Comparison of ENCODE assay signal across 1 cellular context in the genomic region with DNA sequence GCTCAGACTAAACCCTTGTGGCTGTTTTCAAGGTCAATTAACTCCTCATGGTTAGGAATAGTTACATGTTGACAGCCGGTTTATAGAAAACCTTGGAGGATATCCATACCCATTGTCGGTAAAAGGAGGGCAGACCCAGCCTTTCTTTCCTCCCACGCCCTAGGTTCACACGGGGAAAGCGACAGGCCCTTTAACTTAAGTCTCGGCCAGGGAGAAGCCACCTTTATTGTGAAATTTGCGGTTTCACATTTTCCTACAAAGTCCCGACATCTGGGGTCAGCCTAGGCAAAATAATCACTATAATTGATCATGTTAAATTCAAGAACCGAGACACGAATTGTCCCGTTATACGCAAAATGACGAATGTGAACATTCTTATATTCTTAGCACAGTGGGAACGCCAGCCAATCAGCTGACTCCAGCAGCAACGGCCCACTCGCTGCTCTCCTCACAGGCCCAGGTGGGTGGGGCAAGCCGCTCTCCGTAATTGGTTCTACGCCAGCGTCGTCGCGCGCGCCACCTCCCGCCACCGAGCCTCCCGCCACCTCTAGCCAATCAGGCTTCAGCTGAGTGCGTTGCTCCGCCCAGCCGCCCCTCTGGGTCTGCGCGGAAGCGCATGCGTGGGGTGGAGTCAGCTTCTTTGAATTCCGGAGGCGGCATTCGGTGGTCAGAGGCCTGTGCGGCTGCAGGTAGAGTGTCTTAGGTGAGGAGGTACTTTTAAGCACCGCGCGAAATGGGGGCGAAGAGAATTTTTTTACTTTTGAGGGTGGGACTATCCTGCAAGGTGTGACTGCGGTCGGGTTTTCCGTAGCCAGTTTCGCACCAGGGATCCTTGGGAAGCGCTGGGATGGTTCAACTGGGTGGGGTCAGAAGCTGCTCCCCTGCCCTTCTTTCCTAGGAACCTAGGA.
TF ChIP-seq lines count a peak whose summit lies in the region.

A gene with protein sequence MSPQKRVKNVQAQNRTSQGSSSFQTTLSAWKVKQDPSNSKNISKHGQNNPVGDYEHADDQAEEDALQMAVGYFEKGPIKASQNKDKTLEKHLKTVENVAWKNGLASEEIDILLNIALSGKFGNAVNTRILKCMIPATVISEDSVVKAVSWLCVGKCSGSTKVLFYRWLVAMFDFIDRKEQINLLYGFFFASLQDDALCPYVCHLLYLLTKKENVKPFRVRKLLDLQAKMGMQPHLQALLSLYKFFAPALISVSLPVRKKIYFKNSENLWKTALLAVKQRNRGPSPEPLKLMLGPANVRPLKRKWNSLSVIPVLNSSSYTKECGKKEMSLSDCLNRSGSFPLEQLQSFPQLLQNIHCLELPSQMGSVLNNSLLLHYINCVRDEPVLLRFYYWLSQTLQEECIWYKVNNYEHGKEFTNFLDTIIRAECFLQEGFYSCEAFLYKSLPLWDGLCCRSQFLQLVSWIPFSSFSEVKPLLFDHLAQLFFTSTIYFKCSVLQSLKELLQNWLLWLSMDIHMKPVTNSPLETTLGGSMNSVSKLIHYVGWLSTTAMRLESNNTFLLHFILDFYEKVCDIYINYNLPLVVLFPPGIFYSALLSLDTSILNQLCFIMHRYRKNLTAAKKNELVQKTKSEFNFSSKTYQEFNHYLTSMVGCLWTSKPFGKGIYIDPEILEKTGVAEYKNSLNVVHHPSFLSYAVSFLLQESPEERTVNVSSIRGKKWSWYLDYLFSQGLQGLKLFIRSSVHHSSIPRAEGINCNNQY (plus strand): TSS at position 659 of the 908 bp plus-strand sequence. CDS start 2,867 bp downstream, outside the sequence.

TF ChIP-seq in HepG2, 621 proteins besides CTCF, POLR2A, EP300 and RAD21 (continued from another document and continues in another):
- TF ChIP-seq, protein P1, sequence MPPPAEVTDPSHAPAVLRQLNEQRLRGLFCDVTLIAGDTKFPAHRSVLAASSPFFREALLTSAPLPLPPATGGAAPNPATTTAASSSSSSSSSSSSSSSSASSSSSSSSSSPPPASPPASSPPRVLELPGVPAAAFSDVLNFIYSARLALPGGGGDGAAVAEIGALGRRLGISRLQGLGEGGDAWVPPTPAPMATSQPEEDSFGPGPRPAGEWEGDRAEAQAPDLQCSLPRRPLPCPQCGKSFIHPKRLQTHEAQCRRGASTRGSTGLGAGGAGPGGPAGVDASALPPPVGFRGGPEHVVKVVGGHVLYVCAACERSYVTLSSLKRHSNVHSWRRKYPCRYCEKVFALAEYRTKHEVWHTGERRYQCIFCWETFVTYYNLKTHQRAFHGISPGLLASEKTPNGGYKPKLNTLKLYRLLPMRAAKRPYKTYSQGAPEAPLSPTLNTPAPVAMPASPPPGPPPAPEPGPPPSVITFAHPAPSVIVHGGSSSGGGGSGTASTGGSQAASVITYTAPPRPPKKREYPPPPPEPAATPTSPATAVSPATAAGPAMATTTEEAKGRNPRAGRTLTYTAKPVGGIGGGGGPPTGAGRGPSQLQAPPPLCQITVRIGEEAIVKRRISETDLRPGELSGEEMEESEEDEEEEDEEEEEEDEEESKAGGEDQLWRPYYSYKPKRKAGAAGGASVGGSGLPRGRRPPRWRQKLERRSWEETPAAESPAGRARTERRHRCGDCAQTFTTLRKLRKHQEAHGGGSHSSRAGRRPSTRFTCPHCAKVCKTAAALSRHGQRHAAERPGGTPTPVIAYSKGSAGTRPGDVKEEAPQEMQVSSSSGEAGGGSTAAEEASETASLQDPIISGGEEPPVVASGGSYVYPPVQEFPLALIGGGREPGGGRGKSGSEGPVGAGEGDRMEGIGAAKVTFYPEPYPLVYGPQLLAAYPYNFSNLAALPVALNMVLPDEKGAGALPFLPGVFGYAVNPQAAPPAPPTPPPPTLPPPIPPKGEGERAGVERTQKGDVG (CRISPR knock-in tag; IDR thresholded peaks at IDR 0.05; ENCODE audit: borderline replicate concordance) = no peak
- no peak for TF ChIP-seq ZNF782 (CRISPR knock-in tag; IDR thresholded peaks at IDR 0.05; ENCODE audit: borderline replicate concordance)
- TF ChIP-seq ZNF44 (CRISPR knock-in tag; IDR thresholded peaks at IDR 0.05) = no peak
- TF ChIP-seq PCBP2 (optimal IDR thresholded peaks at IDR 0.05; ENCODE audit: low read depth, low read length, poor library complexity, severe bottlenecking) = no peak
- peak; percentile 83 for TF ChIP-seq SAP130 (CRISPR knock-in tag; IDR thresholded peaks at IDR 0.05; ENCODE audit: low read depth)
- TF ChIP-seq, protein P2, sequence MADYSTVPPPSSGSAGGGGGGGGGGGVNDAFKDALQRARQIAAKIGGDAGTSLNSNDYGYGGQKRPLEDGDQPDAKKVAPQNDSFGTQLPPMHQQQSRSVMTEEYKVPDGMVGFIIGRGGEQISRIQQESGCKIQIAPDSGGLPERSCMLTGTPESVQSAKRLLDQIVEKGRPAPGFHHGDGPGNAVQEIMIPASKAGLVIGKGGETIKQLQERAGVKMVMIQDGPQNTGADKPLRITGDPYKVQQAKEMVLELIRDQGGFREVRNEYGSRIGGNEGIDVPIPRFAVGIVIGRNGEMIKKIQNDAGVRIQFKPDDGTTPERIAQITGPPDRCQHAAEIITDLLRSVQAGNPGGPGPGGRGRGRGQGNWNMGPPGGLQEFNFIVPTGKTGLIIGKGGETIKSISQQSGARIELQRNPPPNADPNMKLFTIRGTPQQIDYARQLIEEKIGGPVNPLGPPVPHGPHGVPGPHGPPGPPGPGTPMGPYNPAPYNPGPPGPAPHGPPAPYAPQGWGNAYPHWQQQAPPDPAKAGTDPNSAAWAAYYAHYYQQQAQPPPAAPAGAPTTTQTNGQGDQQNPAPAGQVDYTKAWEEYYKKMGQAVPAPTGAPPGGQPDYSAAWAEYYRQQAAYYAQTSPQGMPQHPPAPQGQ (CRISPR knock-in tag; IDR thresholded peaks at IDR 0.05; ENCODE audit: borderline replicate concordance) = no peak
- TF ChIP-seq ZNF3 (CRISPR knock-in tag; IDR thresholded peaks at IDR 0.05) = no peak
- TF ChIP-seq HOXA5 (CRISPR knock-in tag; IDR thresholded peaks at IDR 0.05) = no peak
- TF ChIP-seq, protein P3, sequence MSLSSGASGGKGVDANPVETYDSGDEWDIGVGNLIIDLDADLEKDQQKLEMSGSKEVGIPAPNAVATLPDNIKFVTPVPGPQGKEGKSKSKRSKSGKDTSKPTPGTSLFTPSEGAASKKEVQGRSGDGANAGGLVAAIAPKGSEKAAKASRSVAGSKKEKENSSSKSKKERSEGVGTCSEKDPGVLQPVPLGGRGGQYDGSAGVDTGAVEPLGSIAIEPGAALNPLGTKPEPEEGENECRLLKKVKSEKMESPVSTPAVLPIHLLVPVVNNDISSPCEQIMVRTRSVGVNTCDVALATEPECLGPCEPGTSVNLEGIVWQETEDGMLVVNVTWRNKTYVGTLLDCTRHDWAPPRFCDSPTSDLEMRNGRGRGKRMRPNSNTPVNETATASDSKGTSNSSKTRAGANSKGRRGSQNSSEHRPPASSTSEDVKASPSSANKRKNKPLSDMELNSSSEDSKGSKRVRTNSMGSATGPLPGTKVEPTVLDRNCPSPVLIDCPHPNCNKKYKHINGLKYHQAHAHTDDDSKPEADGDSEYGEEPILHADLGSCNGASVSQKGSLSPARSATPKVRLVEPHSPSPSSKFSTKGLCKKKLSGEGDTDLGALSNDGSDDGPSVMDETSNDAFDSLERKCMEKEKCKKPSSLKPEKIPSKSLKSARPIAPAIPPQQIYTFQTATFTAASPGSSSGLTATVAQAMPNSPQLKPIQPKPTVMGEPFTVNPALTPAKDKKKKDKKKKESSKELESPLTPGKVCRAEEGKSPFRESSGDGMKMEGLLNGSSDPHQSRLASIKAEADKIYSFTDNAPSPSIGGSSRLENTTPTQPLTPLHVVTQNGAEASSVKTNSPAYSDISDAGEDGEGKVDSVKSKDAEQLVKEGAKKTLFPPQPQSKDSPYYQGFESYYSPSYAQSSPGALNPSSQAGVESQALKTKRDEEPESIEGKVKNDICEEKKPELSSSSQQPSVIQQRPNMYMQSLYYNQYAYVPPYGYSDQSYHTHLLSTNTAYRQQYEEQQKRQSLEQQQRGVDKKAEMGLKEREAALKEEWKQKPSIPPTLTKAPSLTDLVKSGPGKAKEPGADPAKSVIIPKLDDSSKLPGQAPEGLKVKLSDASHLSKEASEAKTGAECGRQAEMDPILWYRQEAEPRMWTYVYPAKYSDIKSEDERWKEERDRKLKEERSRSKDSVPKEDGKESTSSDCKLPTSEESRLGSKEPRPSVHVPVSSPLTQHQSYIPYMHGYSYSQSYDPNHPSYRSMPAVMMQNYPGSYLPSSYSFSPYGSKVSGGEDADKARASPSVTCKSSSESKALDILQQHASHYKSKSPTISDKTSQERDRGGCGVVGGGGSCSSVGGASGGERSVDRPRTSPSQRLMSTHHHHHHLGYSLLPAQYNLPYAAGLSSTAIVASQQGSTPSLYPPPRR (CRISPR knock-in tag; IDR thresholded peaks at IDR 0.05; ENCODE audit: borderline replicate concordance) = no peak
- TF ChIP-seq ZNF703 (CRISPR knock-in tag; IDR thresholded peaks at IDR 0.05; ENCODE audit: borderline replicate concordance) = no peak
- TF ChIP-seq SIX1 (CRISPR knock-in tag; IDR thresholded peaks at IDR 0.05; ENCODE audit: borderline replicate concordance) = no peak
- TF ChIP-seq, protein P4, sequence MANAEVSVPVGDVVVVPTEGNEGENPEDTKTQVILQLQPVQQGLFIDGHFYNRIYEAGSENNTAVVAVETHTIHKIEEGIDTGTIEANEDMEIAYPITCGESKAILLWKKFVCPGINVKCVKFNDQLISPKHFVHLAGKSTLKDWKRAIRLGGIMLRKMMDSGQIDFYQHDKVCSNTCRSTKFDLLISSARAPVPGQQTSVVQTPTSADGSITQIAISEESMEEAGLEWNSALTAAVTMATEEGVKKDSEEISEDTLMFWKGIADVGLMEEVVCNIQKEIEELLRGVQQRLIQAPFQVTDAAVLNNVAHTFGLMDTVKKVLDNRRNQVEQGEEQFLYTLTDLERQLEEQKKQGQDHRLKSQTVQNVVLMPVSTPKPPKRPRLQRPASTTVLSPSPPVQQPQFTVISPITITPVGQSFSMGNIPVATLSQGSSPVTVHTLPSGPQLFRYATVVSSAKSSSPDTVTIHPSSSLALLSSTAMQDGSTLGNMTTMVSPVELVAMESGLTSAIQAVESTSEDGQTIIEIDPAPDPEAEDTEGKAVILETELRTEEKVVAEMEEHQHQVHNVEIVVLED (CRISPR knock-in tag; IDR thresholded peaks at IDR 0.05; ENCODE audit: borderline replicate concordance) = peak; percentile 89
- no peak for TF ChIP-seq PCBP1 (IDR thresholded peaks at IDR 0.05; ENCODE audit: borderline replicate concordance, low read depth, low read length)
- no peak for TF ChIP-seq TCF7L2 (IDR thresholded peaks at IDR 0.05; ENCODE audit: low read depth, low read length)
- TF ChIP-seq ISX (CRISPR knock-in tag; conservative IDR thresholded peaks at IDR 0.05) = no peak
- TF ChIP-seq, protein P5, sequence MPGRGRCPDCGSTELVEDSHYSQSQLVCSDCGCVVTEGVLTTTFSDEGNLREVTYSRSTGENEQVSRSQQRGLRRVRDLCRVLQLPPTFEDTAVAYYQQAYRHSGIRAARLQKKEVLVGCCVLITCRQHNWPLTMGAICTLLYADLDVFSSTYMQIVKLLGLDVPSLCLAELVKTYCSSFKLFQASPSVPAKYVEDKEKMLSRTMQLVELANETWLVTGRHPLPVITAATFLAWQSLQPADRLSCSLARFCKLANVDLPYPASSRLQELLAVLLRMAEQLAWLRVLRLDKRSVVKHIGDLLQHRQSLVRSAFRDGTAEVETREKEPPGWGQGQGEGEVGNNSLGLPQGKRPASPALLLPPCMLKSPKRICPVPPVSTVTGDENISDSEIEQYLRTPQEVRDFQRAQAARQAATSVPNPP (CRISPR knock-in tag; IDR thresholded peaks at IDR 0.05) = peak; percentile 51; the same call in 1 of the 2 replicates
- TF ChIP-seq, protein P6, sequence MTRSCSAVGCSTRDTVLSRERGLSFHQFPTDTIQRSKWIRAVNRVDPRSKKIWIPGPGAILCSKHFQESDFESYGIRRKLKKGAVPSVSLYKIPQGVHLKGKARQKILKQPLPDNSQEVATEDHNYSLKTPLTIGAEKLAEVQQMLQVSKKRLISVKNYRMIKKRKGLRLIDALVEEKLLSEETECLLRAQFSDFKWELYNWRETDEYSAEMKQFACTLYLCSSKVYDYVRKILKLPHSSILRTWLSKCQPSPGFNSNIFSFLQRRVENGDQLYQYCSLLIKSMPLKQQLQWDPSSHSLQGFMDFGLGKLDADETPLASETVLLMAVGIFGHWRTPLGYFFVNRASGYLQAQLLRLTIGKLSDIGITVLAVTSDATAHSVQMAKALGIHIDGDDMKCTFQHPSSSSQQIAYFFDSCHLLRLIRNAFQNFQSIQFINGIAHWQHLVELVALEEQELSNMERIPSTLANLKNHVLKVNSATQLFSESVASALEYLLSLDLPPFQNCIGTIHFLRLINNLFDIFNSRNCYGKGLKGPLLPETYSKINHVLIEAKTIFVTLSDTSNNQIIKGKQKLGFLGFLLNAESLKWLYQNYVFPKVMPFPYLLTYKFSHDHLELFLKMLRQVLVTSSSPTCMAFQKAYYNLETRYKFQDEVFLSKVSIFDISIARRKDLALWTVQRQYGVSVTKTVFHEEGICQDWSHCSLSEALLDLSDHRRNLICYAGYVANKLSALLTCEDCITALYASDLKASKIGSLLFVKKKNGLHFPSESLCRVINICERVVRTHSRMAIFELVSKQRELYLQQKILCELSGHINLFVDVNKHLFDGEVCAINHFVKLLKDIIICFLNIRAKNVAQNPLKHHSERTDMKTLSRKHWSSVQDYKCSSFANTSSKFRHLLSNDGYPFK (CRISPR knock-in tag; IDR thresholded peaks at IDR 0.05; ENCODE audit: borderline replicate concordance) = peak; percentile 30; the same call in 1 of the 2 replicates
- TF ChIP-seq POLR2G (IDR thresholded peaks at IDR 0.05; ENCODE audit: low read depth, low read length) = peak; percentile 61; the same call in 1 of the 2 replicates
- TF ChIP-seq, protein P7, sequence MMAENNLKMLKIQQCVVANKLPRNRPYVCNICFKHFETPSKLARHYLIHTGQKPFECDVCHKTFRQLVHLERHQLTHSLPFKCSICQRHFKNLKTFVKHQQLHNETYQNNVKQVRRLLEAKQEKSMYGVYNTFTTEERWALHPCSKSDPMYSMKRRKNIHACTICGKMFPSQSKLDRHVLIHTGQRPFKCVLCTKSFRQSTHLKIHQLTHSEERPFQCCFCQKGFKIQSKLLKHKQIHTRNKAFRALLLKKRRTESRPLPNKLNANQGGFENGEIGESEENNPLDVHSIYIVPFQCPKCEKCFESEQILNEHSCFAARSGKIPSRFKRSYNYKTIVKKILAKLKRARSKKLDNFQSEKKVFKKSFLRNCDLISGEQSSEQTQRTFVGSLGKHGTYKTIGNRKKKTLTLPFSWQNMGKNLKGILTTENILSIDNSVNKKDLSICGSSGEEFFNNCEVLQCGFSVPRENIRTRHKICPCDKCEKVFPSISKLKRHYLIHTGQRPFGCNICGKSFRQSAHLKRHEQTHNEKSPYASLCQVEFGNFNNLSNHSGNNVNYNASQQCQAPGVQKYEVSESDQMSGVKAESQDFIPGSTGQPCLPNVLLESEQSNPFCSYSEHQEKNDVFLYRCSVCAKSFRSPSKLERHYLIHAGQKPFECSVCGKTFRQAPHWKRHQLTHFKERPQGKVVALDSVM (CRISPR knock-in tag; IDR thresholded peaks at IDR 0.05) = no peak
- TF ChIP-seq, protein P8, sequence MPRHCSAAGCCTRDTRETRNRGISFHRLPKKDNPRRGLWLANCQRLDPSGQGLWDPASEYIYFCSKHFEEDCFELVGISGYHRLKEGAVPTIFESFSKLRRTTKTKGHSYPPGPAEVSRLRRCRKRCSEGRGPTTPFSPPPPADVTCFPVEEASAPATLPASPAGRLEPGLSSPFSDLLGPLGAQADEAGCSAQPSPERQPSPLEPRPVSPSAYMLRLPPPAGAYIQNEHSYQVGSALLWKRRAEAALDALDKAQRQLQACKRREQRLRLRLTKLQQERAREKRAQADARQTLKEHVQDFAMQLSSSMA (CRISPR knock-in tag; IDR thresholded peaks at IDR 0.05) = no peak
- TF ChIP-seq, protein P9, sequence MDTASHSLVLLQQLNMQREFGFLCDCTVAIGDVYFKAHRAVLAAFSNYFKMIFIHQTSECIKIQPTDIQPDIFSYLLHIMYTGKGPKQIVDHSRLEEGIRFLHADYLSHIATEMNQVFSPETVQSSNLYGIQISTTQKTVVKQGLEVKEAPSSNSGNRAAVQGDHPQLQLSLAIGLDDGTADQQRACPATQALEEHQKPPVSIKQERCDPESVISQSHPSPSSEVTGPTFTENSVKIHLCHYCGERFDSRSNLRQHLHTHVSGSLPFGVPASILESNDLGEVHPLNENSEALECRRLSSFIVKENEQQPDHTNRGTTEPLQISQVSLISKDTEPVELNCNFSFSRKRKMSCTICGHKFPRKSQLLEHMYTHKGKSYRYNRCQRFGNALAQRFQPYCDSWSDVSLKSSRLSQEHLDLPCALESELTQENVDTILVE (CRISPR knock-in tag; IDR thresholded peaks at IDR 0.05) = no peak
- TF ChIP-seq EHMT2 (IDR thresholded peaks at IDR 0.05; ENCODE audit: borderline replicate concordance, low read depth, low read length) = no peak
- TF ChIP-seq RBAK (CRISPR knock-in tag; IDR thresholded peaks at IDR 0.05) = no peak
